In genomic region chr1:172356620-172357019, GRCh38 we compare ENCODE assay signal across 10 cellular contexts.
A peak's percentile ranks its signal among the peaks of the same experiment; 100 is the strongest.
DNase-seq lines count a peak whose midpoint lies in the region; ATAC-seq, FAIRE-seq and TF ChIP-seq lines count a peak whose summit lies in the region.
"Had no signal": no experiment of that assay in that cellular context is flagged by ENCODE, and none has a peak within 500 bp of the region (broad histone marks: within the 10 kb centered on the region; RNA-seq: fewer than 3 reads in every experiment).

No MANE protein-coding gene starts in this region.

- H3K27ac ChIP-seq in adrenal gland: peak overlapping the region in 3 of 5 donors; percentile 13 to 87 (median 27)

- no peak for TF ChIP-seq POLR2A in adrenal gland (IDR thresholded peaks at IDR 0.05)

- no peaks in the 10 kb centered on the region for H3K27me3 ChIP-seq in adrenal gland

- intact Hi-C loops in adrenal gland (cut with DNase I): no loop called here
- intact Hi-C loops in head of caudate nucleus (cut with DNase I): no loop called here

- ATAC-seq in GM21528 (IDR thresholded peaks at IDR 0.05; ENCODE audit: low FRiP score, unreplicated experiment): no peak

- H3K9me3 ChIP-seq in adrenal gland (replicated peaks in 1 of 3): no peaks in the 10 kb centered on the region

- peak; percentile 59 for DNase-seq in HCEC 1CT
- peak; percentile 45 to 74 (median 65) for DNase-seq in adrenal gland
- peak; percentile 26 for DNase-seq in left kidney (ENCODE audit: low read depth, low spot score)
- no peak for DNase-seq in NCI-H774 (lab: John Stamatoyannopoulos, UW)
- no peak for DNase-seq in head of caudate nucleus
- no peak for DNase-seq in globus pallidus (ENCODE audit: low spot score)
- DNase-seq: Calu3, NCI-H1048 had no signal

- FAIRE-seq in A204.1 (lab: Jason Lieb, UNC): peak; percentile 100

- no peak overlapping the region for H3K4me3 ChIP-seq in adrenal gland

- no peaks in the 10 kb centered on the region for H3K36me3 ChIP-seq in adrenal gland (replicated peaks in 1 of 2)

- H3K4me1 ChIP-seq in adrenal gland (replicated peaks in 1 of 2): peaks cover 46 to 73% of the 10 kb centered on the region in 2 donors

- peak in 3 of 6 experiments; percentile 25 to 35 (median 27) for TF ChIP-seq CTCF in adrenal gland (IDR thresholded peaks at IDR 0.05)

Comparison
In these comparisons a context has a peak if more than half of its experiments do, and no peak if none do; other contexts are left out.
1. DNase-seq: peak in HCEC 1CT (single experiment), adrenal gland (7 of 7) and left kidney (single experiment); none in NCI-H774 (single experiment), head of caudate nucleus (0 of 42) and globus pallidus (single experiment).